In the genomic region with DNA sequence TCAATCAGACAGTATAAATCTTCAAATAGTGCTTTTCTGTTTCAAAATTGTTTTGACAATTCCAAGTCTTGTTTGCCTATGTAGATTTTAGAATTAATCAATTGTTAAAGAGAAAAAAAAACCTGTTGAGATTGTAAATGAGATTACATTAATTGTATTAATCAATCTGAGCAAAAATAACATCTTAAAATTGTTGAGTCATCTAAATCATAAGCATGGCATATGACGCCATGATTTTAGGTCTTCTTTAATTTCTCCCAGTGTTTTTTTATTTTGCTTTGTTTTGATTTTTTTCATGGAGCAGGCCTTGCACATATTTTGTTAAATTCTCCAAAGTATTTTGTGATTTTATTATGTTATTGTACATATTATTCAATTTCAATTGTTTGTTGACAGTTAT, we compare ENCODE assay signal across 9 cellular contexts.
"Had no signal": no experiment of that assay in that cellular context is flagged by ENCODE, and none has a peak within 500 bp of the region (broad histone marks: within the 10 kb centered on the region; RNA-seq: fewer than 3 reads in every experiment).

No MANE protein-coding gene starts in this region.

- H3K27ac ChIP-seq: HL-60 had no signal

- H3K4me3 ChIP-seq: HAP-1 had no signal

- H3K9me3 ChIP-seq: HAP-1 had no signal

- H3K4me3 Mint-ChIP-seq: HFFc6, IgD-negative memory B cell had no signal

- H3K27ac Mint-ChIP-seq: HFFc6, IgD-negative memory B cell had no signal

- H3K4me1 Mint-ChIP-seq: IgD-negative memory B cell had no signal

- H3K9me3 Mint-ChIP-seq: HFFc6, IgD-negative memory B cell had no signal

- H3K4me1 ChIP-seq: HAP-1 had no signal

- ATAC-seq: HCT116 had no signal

- H3K36me3 ChIP-seq: HAP-1 had no signal

- DNase-seq: GOT3, H7, HFFc6, Kasumi-1, KG1 had no signal

- H3K27me3 Mint-ChIP-seq: IgD-negative memory B cell had no signal

- H3K36me3 Mint-ChIP-seq: IgD-negative memory B cell had no signal
